8 cellular contexts compared by ENCODE assay signal in genomic region chr11:72740562-72741428, GRCh38. TPM values are rescaled to one million over a fixed set of nuclear protein-coding genes. Genes with fewer than 3 reads are reported as not detected.
DNase-seq lines count a peak whose midpoint lies in the region; ATAC-seq and TF ChIP-seq lines count a peak whose summit lies in the region.

No MANE protein-coding gene starts in this region.

- no peak for ATAC-seq in activated T-helper 17 cell treated with anti-CD3 and anti-CD28 coated beads, Interleukin-2, amount 50 U/mL, for 72 hours (replicated peaks)
- no peak for ATAC-seq in memory B cell (ENCODE audit: low read depth)

- H3K4me3 Mint-ChIP-seq in activated T-helper 17 cell treated with anti-CD3 and anti-CD28 coated beads, Interleukin-2, amount 50 U/mL, for 72 hours, result peak overlapping the region; percentile 21
- H3K4me3 Mint-ChIP-seq in memory B cell (peak overlapping the region; percentile 72), type B pancreatic cell (peak overlapping the region; percentile 48)

- no peaks in the 10 kb centered on the region for H3K9me3 ChIP-seq in cardiac muscle cell (ENCODE audit: low read depth)

- no peak for TF ChIP-seq CTCF in cardiac muscle cell (IDR thresholded peaks at IDR 0.05; ENCODE audit: low read depth, low read length)
- TF ChIP-seq CTCF in type B pancreatic cell (conservative IDR thresholded peaks at IDR 0.05), result no peak

- DNase-seq in cardiac muscle cell (ENCODE audit: low read depth in 1 of 2, low spot score in 1 of 2) (no peak), cardiac septum (ENCODE audit: low spot score) (no peak), memory B cell (ENCODE audit: low spot score in 2 of 2) (no peak), type B pancreatic cell (ENCODE audit: extremely low spot score, unreplicated experiment) (no peak), AG08395 (ENCODE audit: low spot score) (no peak), KBM-7 (no peak), anterior cingulate cortex (lab: John Stamatoyannopoulos, UW) (no peak)

- in situ Hi-C loops in KBM-7 (cut with MboI; ENCODE audit: low pct_unique_long_range_greater_than_20kb, low sequenced_read_pairs), result no loop called here

- no peaks in the 10 kb centered on the region for H3K36me3 ChIP-seq in cardiac muscle cell

- H3K9me3 Mint-ChIP-seq in activated T-helper 17 cell treated with anti-CD3 and anti-CD28 coated beads, Interleukin-2, amount 50 U/mL, for 72 hours, result no peaks in the 10 kb centered on the region
- no peaks in the 10 kb centered on the region for H3K9me3 Mint-ChIP-seq in memory B cell
- no peaks in the 10 kb centered on the region for H3K9me3 Mint-ChIP-seq in type B pancreatic cell

- no peak overlapping the region for H3K4me3 ChIP-seq in cardiac muscle cell

- H3K27me3 ChIP-seq in cardiac muscle cell, result no peaks in the 10 kb centered on the region

- peak overlapping the region; percentile 88 for H3K27ac ChIP-seq in cardiac muscle cell

- no peaks in the 10 kb centered on the region for H3K36me3 Mint-ChIP-seq in activated T-helper 17 cell treated with anti-CD3 and anti-CD28 coated beads, Interleukin-2, amount 50 U/mL, for 72 hours (ENCODE audit: low read depth)
- H3K36me3 Mint-ChIP-seq in memory B cell (peaks cover 4% of the 10 kb centered on the region), type B pancreatic cell (no peaks in the 10 kb centered on the region)

- peaks cover 52% of the 10 kb centered on the region for H3K4me1 Mint-ChIP-seq in activated T-helper 17 cell treated with anti-CD3 and anti-CD28 coated beads, Interleukin-2, amount 50 U/mL, for 72 hours
- H3K4me1 Mint-ChIP-seq in memory B cell, result peaks cover 83% of the 10 kb centered on the region
- H3K4me1 Mint-ChIP-seq in type B pancreatic cell (ENCODE audit: unreplicated experiment), result peaks cover 49% of the 10 kb centered on the region

- H3K27me3 Mint-ChIP-seq in activated T-helper 17 cell treated with anti-CD3 and anti-CD28 coated beads, Interleukin-2, amount 50 U/mL, for 72 hours, result no peaks in the 10 kb centered on the region
- H3K27me3 Mint-ChIP-seq in memory B cell, result no peaks in the 10 kb centered on the region
- H3K27me3 Mint-ChIP-seq in type B pancreatic cell, result no peaks in the 10 kb centered on the region

- intact Hi-C loops in cardiac septum (cut with DNase I), result no loop called here

- H3K4me1 ChIP-seq in cardiac muscle cell (ENCODE audit: low read depth), result peaks cover 72% of the 10 kb centered on the region

- H3K27ac Mint-ChIP-seq in activated T-helper 17 cell treated with anti-CD3 and anti-CD28 coated beads, Interleukin-2, amount 50 U/mL, for 72 hours, result peak overlapping the region; percentile 89
- peak overlapping the region; percentile 98 for H3K27ac Mint-ChIP-seq in memory B cell
- H3K27ac Mint-ChIP-seq in type B pancreatic cell, result peak overlapping the region; percentile 94

RNA-seq across cellular contexts. Expression of gene ARAP1, which starts 11.4 kb away (rescaled TPM):
- 134 and 200 TPM in 2 replicates for total RNA-seq in cardiac muscle cell
- polyA plus RNA-seq in cardiac muscle cell, result 41.5 and 54.6 TPM in 2 replicates
- 46.3 TPM for total RNA-seq in cardiac septum
- 100 to 1,000 TPM in 1 of 2 donors, 10 to 100 TPM in 1; 98.0 to 216 TPM for total RNA-seq in activated T-helper 17 cell treated with anti-CD3 and anti-CD28 coated beads, Interleukin-2, amount 50 U/mL, for 72 hours
- total RNA-seq in type B pancreatic cell (ENCODE audit: low replicate concordance), result 80.5 and 149 TPM in 2 replicates

RNA-seq across cellular contexts. Expression of gene STARD10, which starts 53.1 kb away (rescaled TPM):
- total RNA-seq in cardiac muscle cell (66.2 and 101 TPM in 2 replicates), cardiac septum (45.2 TPM), type B pancreatic cell (ENCODE audit: low replicate concordance) (170 and 313 TPM in 2 replicates)
- polyA plus RNA-seq in cardiac muscle cell, result 91.4 and 139 TPM in 2 replicates
- total RNA-seq in activated T-helper 17 cell treated with anti-CD3 and anti-CD28 coated beads, Interleukin-2, amount 50 U/mL, for 72 hours, result 10 to 100 TPM in 1 of 2 donors, 1 to 10 TPM in 1; 7.7 to 16.4 TPM

Comparison
In these comparisons a context has a peak if more than half of its experiments do, and no peak if none do; other contexts are left out.
1. H3K4me3 Mint-ChIP-seq: peak in every context shown above with its lines; median percentile 72 in memory B cell; 48 in type B pancreatic cell; 21 in activated T-helper 17 cell treated with anti-CD3 and anti-CD28 coated beads, Interleukin-2, amount 50 U/mL, for 72 hours.